Comparison of ENCODE assay signal across 1 cellular context in the genomic region with DNA sequence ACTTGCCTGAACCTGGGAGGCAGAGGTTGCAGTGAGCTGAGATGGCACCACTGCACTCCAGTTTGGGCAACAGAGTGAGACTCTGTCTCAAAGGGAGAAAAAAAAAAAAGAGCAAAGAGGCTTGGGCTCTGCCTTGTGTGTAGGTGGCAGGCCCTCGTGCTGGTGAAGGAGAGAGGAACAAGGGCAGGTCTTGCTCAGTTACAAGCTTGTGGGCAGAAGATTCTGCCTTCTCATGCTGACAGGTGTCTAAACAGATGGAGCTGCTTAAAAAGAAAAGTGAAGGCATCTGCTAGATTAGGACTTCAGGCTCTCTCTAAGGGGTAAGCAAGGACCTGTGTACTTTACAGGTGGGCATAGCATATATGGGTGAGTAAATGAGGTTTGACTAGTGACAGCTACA.
TF ChIP-seq lines count a peak whose summit lies in the region.

No MANE protein-coding gene starts in this region.

TF ChIP-seq in IMR-90, 13 proteins besides CTCF, POLR2A, EP300 and RAD21 (continued from another document):
- TF ChIP-seq, protein P1, sequence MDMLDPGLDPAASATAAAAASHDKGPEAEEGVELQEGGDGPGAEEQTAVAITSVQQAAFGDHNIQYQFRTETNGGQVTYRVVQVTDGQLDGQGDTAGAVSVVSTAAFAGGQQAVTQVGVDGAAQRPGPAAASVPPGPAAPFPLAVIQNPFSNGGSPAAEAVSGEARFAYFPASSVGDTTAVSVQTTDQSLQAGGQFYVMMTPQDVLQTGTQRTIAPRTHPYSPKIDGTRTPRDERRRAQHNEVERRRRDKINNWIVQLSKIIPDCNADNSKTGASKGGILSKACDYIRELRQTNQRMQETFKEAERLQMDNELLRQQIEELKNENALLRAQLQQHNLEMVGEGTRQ (IDR thresholded peaks at IDR 0.05; ENCODE audit: low read depth, low read length) = no peak
- no peak for TF ChIP-seq SMC3 (IDR thresholded peaks at IDR 0.05; ENCODE audit: low read depth, low read length)
- no peak for TF ChIP-seq MAZ (IDR thresholded peaks at IDR 0.05; ENCODE audit: borderline replicate concordance, low read depth, low read length)
TF ChIP-seq in IMR-90: peak in this region for 0.
